ENCODE assay signal across 8 cellular contexts in the genomic region with DNA sequence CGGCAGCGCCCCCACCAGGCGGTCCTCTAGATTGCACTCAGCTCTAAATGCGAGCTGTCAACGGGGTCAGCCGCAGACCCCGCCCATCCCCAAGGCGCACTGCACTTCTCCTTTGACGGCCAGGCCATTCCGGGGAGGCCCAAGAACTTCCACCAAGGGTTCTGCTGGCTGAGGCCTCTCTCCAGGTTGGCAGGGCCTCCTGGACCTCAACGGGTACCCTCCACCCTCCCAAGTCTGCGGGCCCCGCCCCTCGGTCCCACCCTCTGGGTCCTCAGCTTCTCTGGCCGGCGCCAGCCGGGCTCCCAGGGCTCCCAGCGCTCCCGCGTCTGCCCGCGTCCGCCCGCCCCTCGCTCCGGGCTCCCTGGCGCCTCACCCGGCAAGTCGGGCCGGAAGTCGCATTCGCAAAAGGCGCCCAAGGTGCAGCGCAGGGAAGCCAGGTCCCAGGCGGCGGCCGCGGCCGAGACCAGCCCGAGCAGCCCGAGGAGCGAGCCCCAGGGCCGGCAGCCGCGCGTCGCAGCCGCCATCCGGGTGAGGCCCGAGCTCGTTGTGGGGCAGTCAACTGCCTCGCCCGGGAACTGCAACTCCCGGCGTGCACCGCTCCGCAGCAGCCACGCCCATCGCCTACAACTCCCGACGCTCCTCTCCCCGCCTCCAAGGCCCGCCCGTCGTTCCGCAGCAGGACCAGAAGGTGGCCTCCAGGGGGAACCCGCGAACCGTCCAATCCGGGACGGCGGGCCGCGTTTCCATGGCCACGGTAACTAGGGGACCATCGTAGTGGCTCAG. TPM values are rescaled to one million over a fixed set of nuclear protein-coding genes. Genes with fewer than 3 reads are reported as not detected.
DNase-seq lines count a peak whose midpoint lies in the region; ATAC-seq and TF ChIP-seq lines count a peak whose summit lies in the region.

A gene (minus strand): TSS at position 548 of the 783 bp plus-strand sequence. CDS start 24 bp downstream, at position 524.

- H3K27ac ChIP-seq in left ventricle myocardium inferior (replicated peaks): peak within 1 kb of the TSS; percentile 98
- H3K27ac ChIP-seq in psoas muscle: peak within 1 kb of the TSS; percentile 99
- H3K27ac ChIP-seq in uterus: peak within 1 kb of the TSS; percentile 92 to 96

- no peaks in the 10 kb centered on the region for H3K27me3 Mint-ChIP-seq in T-helper 1 cell treated with Interleukin-12 subunit alpha and Interleukin-12 subunit beta and Interleukin-4 antibody, amounts not matched to agents 30 μg/mL and 1 μg/mL, for 36 hours (ENCODE audit: low read depth)

- H3K4me1 ChIP-seq in left ventricle myocardium inferior: peaks cover 32% of the 10 kb centered on the region
- peaks cover 13% of the 10 kb centered on the region for H3K4me1 ChIP-seq in psoas muscle
- no peaks in the 10 kb centered on the region for H3K4me1 ChIP-seq in uterus

- 0 to 1% (median 0%) methylated on average over 54 to 76 of the region's 76 CpGs for WGBS in psoas muscle, 3 donors

- H3K4me1 Mint-ChIP-seq in T-helper 1 cell treated with Interleukin-12 subunit alpha and Interleukin-12 subunit beta and Interleukin-4 antibody, amounts not matched to agents 30 μg/mL and 1 μg/mL, for 36 hours (ENCODE audit: low read depth): peaks cover 9% of the 10 kb centered on the region

- H3K27me3 ChIP-seq in left ventricle myocardium inferior (ENCODE audit: low read depth): no peaks in the 10 kb centered on the region
- peaks cover 0 to 1% (median 0%) of the 10 kb centered on the region in 3 donors for H3K27me3 ChIP-seq in psoas muscle (ENCODE audit: insufficient read depth in 3 of 3, low read length in 2 of 3)
- H3K27me3 ChIP-seq in uterus: no peaks in the 10 kb centered on the region

- H3K4me3 ChIP-seq in left ventricle myocardium inferior (peak within 1 kb of the TSS; percentile 94), psoas muscle (peak within 1 kb of the TSS; percentile 97), uterus (peak within 1 kb of the TSS; percentile 54 to 72)

- ATAC-seq in HG02885 (IDR thresholded peaks at IDR 0.05; ENCODE audit: poor library complexity, unreplicated experiment): peak; percentile 89
- ATAC-seq in psoas muscle: peak; percentile 95 to 96 (median 95)

- H3K27ac Mint-ChIP-seq in T-helper 1 cell treated with Interleukin-12 subunit alpha and Interleukin-12 subunit beta and Interleukin-4 antibody, amounts not matched to agents 30 μg/mL and 1 μg/mL, for 36 hours: peak within 1 kb of the TSS; percentile 92

- intact Hi-C loops in left ventricle myocardium inferior (cut with micrococcal nuclease): loop anchor here (5.0 kb wide), 2 partner anchors 47 to 143 kb away; no protein-coding TSS in a partner anchor
- intact Hi-C loops in psoas muscle (cut with DNase I): loop anchor here (1.0 to 5.0 kb wide), 7 partner anchors 50 to 233 kb away; a partner anchor contains a TSS
- intact Hi-C loops in uterus (cut with DNase I; ENCODE audit: low total_unique reads): loop anchor here (5.0 kb wide), 1 partner anchor 132 kb away; no protein-coding TSS in a partner anchor

- peaks cover 42% of the 10 kb centered on the region for H3K36me3 ChIP-seq in left ventricle myocardium inferior
- peaks cover 0 to 46% of the 10 kb centered on the region in 2 donors for H3K36me3 ChIP-seq in psoas muscle (ENCODE audit: insufficient read depth in 1 of 2, low read depth in 1 of 2)
- no peaks in the 10 kb centered on the region for H3K36me3 ChIP-seq in uterus

- DNase-seq in NCI-H1694 (lab: John Stamatoyannopoulos, UW) (peak; percentile 84), amniotic stem cell (lab: John Stamatoyannopoulos, UW) (peak; percentile 95), left ventricle myocardium inferior (peak; percentile 98), psoas muscle (peak; percentile 99), uterus (peak; percentile 97 to 98)

- TF ChIP-seq POLR2A in GM15510 (IDR thresholded peaks at IDR 0.05; ENCODE audit: borderline replicate concordance, extremely low read depth, insufficient read length): peak; percentile 80
- TF ChIP-seq POLR2A in uterus (IDR thresholded peaks at IDR 0.05): peak; percentile 79 to 94

- peaks cover 17% of the 10 kb centered on the region for H3K36me3 Mint-ChIP-seq in T-helper 1 cell treated with Interleukin-12 subunit alpha and Interleukin-12 subunit beta and Interleukin-4 antibody, amounts not matched to agents 30 μg/mL and 1 μg/mL, for 36 hours (ENCODE audit: low read depth)

- H3K9me3 Mint-ChIP-seq in T-helper 1 cell treated with Interleukin-12 subunit alpha and Interleukin-12 subunit beta and Interleukin-4 antibody, amounts not matched to agents 30 μg/mL and 1 μg/mL, for 36 hours: no peaks in the 10 kb centered on the region

- H3K9me3 ChIP-seq in left ventricle myocardium inferior (replicated peaks) (no peaks in the 10 kb centered on the region), psoas muscle (no peaks in the 10 kb centered on the region), uterus (no peaks in the 10 kb centered on the region)

- TF ChIP-seq CTCF in left ventricle myocardium inferior (IDR thresholded peaks at IDR 0.05; ENCODE audit: borderline replicate concordance): peak; percentile 89
- TF ChIP-seq CTCF in psoas muscle (IDR thresholded peaks at IDR 0.05): peak; percentile 97
- peak; percentile 88 to 100 (median 96) for TF ChIP-seq CTCF in uterus (IDR thresholded peaks at IDR 0.05)

- H3K4me3 Mint-ChIP-seq in T-helper 1 cell treated with Interleukin-12 subunit alpha and Interleukin-12 subunit beta and Interleukin-4 antibody, amounts not matched to agents 30 μg/mL and 1 μg/mL, for 36 hours: peak within 1 kb of the TSS; percentile 91

RNA-seq across cellular contexts. Expression of the gene that starts here (rescaled TPM):
- 2.3 TPM for total RNA-seq in left ventricle myocardium inferior
- total RNA-seq in psoas muscle: 1 to 10 TPM; 2.8 to 6.7 (median 4.0) TPM
- 1 to 10 TPM; 4.6 to 6.9 (median 5.0) TPM for polyA plus RNA-seq in psoas muscle
- 10 to 100 TPM in 2 of 4 donors, 1 to 10 TPM in 2; 2.0 to 73.8 (median 7.0) TPM for total RNA-seq in uterus

Comparison
In these comparisons a context has a peak if more than half of its experiments do, and no peak if none do; other contexts are left out.
1. Peak in every context shown above with its lines: DNase-seq, ATAC-seq, H3K4me3 ChIP-seq and H3K27ac ChIP-seq.